Comparison of ENCODE assay signal across 15 cellular contexts in the genomic region with DNA sequence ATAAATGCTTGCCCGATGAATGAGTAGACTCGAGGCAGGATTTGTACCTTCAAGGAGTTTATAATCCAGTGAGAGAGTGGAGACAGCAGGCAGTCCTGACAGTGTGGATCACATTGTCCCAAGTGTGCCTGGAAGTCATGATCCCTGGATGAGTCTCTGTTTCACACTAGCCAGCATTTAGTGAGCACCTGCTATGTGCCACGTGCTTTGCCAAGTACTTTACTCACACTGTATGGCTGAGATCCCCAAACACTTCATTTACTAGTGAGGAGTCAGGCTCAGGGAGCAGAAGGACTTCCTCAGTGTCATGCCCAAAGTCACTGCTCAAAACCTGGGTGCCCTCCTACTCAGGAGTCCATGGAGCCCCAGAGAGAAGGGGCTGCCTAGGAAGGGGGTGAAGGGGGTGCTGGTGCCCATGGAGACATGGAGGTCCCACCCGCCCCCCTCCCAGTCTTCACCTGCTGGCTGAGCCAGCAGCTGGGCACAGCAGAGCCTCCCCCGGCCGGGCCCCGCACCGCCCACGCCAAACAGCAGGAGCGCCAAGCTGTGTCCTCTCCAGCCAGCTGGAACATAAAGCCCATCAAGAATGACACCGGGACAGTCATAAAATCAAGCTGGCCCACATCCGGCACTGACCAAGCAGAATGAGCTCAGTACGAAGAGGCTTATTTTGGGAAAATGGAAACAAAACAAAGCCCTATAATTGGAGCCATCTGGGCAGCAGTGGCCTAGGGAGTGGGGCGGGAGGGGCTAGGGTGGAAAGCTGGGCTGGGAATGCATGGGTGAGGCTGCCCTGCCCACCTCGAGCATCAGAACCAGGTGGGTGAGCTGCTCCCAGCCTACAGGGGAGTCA. TPM values are rescaled to one million over a fixed set of nuclear protein-coding genes. Genes with fewer than 3 reads are reported as not detected.
DNase-seq lines count a peak whose midpoint lies in the region; ATAC-seq and TF ChIP-seq lines count a peak whose summit lies in the region.
"Had no signal": no experiment of that assay in that cellular context is flagged by ENCODE, and none has a peak within 500 bp of the region (broad histone marks: within the 10 kb centered on the region; RNA-seq: fewer than 3 reads in every experiment).

No MANE protein-coding gene starts in this region.

- H3K36me3 ChIP-seq in fibroblast of lung (ENCODE audit: control insufficient read depth, insufficient read depth, low read length) (no peaks in the 10 kb centered on the region), SJCRH30 (no peaks in the 10 kb centered on the region)

- H2AFZ ChIP-seq in fibroblast of lung (ENCODE audit: low read length), result no peak overlapping the region

- H3K4me1 Mint-ChIP-seq in activated T-cell treated with anti-CD3 and anti-CD28 coated beads, Interleukin-2, amount 50 U/mL, for 4 hours (ENCODE audit: low read depth), result no peaks in the 10 kb centered on the region
- H3K4me1 Mint-ChIP-seq: activated naive CD4-positive, alpha-beta T cell treated with anti-CD3 and anti-CD28 coated beads, Interleukin-2, amount 10 ng/mL, durations not matched to agents 7 days and 5 days had no signal

- no peak for ATAC-seq in activated T-cell treated with anti-CD3 and anti-CD28 coated beads, Interleukin-2, amount 50 U/mL, for 4 hours

- H3K4me3 ChIP-seq in fibroblast of lung (replicated peaks in 1 of 4; ENCODE audit: control extremely low read depth in 1 of 4, insufficient read depth in 1 of 4, low read depth in 3 of 4, low read length in 4 of 4) (no peak overlapping the region), SJCRH30 (no peak overlapping the region)

- H3K27ac ChIP-seq in fibroblast of lung (ENCODE audit: insufficient read depth, low read length) (peak overlapping the region; percentile 37), SJCRH30 (no peak overlapping the region)

- no peaks in the 10 kb centered on the region for H3K9me3 ChIP-seq in fibroblast of lung (ENCODE audit: control insufficient read depth, insufficient read depth, low read depth, low read length)
- H3K9me3 ChIP-seq in SJCRH30 (replicated peaks), result no peaks in the 10 kb centered on the region

- no peak overlapping the region for H3K9ac ChIP-seq in fibroblast of lung (ENCODE audit: insufficient read depth, low read length)

- H3K4me1 ChIP-seq in fibroblast of lung (ENCODE audit: control insufficient read depth, extremely low read depth, insufficient read depth, low read length) (no peaks in the 10 kb centered on the region), SJCRH30 (no peaks in the 10 kb centered on the region)

- no peaks in the 10 kb centered on the region for H3K36me3 Mint-ChIP-seq in activated T-cell treated with anti-CD3 and anti-CD28 coated beads, Interleukin-2, amount 50 U/mL, for 4 hours (ENCODE audit: insufficient read depth)
- H3K36me3 Mint-ChIP-seq: activated naive CD4-positive, alpha-beta T cell treated with anti-CD3 and anti-CD28 coated beads, Interleukin-2, amount 10 ng/mL, durations not matched to agents 7 days and 5 days had no signal

- H3K9me3 Mint-ChIP-seq in activated T-cell treated with anti-CD3 and anti-CD28 coated beads, Interleukin-2, amount 50 U/mL, for 4 hours, result no peaks in the 10 kb centered on the region
- H3K9me3 Mint-ChIP-seq: activated naive CD4-positive, alpha-beta T cell treated with anti-CD3 and anti-CD28 coated beads, Interleukin-2, amount 10 ng/mL, durations not matched to agents 7 days and 5 days had no signal

- H3K27me3 ChIP-seq in fibroblast of lung (ENCODE audit: control insufficient read depth, insufficient read depth, low read length) (peaks cover 13% of the 10 kb centered on the region), SJCRH30 (peaks cover 7% of the 10 kb centered on the region)

- no peak for TF ChIP-seq CTCF in fibroblast of lung (conservative IDR thresholded peaks at IDR 0.05 in 1 of 2, IDR thresholded peaks at IDR 0.05 in 1 of 2; ENCODE audit: low read depth in 1 of 2, low read length in 2 of 2)

- peaks cover 26% of the 10 kb centered on the region for H3K27me3 Mint-ChIP-seq in activated T-cell treated with anti-CD3 and anti-CD28 coated beads, Interleukin-2, amount 50 U/mL, for 4 hours (ENCODE audit: low read depth)

- H3K79me2 ChIP-seq in fibroblast of lung (ENCODE audit: control insufficient read depth, insufficient read depth, low read length), result no peaks in the 10 kb centered on the region

- H3K4me2 ChIP-seq in fibroblast of lung (ENCODE audit: extremely low read depth, insufficient read depth, low read length), result no peak overlapping the region

- no peak overlapping the region for H3K4me3 Mint-ChIP-seq in activated T-cell treated with anti-CD3 and anti-CD28 coated beads, Interleukin-2, amount 50 U/mL, for 4 hours
- H3K4me3 Mint-ChIP-seq: activated naive CD4-positive, alpha-beta T cell treated with anti-CD3 and anti-CD28 coated beads, Interleukin-2, amount 10 ng/mL, durations not matched to agents 7 days and 5 days had no signal

- H4K20me1 ChIP-seq in fibroblast of lung (ENCODE audit: control insufficient read depth, extremely low read depth, insufficient read depth, low read length), result no peaks in the 10 kb centered on the region

- DNase-seq in D341Med (ENCODE audit: low spot score) (peak; percentile 35), M059J (ENCODE audit: low read depth) (peak; percentile 22), fibroblast of lung (ENCODE audit: low read depth in 2 of 2) (peak in 1 of 2 donors; percentile 47), renal cortical epithelial cell (ENCODE audit: low read depth) (peak; percentile 18), NCI-H345 (lab: John Stamatoyannopoulos, UW) (no peak), GOT3 (lab: John Stamatoyannopoulos, UW) (no peak), SJCRH30 (no peak)
- no peak for DNase-seq in activated T-cell treated with anti-CD3 and anti-CD28 coated beads, Interleukin-2, amount 50 U/mL, for 4 hours
- DNase-seq: activated CD8-positive, alpha-beta memory T cell treated with anti-CD3 and anti-CD28 coated beads for 24 hours; activated naive CD4-positive, alpha-beta T cell treated with anti-CD3 and anti-CD28 coated beads, Interleukin-2, amount 10 ng/mL, durations not matched to agents 7 days and 5 days; Karpas-422; NCI-H2171; stimulated activated CD4-positive, alpha-beta T cell treated with anti-CD3 and anti-CD28 coated beads, Interleukin-4, amount 100 ng/mL, for 4 hours; stimulated activated naive CD4-positive, alpha-beta T cell treated with Interleukin-2 at 50 U/mL for 16 hours; T1000 had no signal

RNA-seq across cellular contexts. Expression of a gene that starts 10.6 kb away (rescaled TPM):
- not detected in 2 replicates for total RNA-seq in M059J (2014; rRNA removed; shearing (Covaris generic))
- under 0.01 and 0.17 TPM in 2 replicates for total RNA-seq in fibroblast of lung
- polyA plus RNA-seq in fibroblast of lung, result 0.02 and 1.4 TPM in 2 replicates
- 3.7 TPM in 1 of 2 replicates, not detected in the other for polyA plus RNA-seq in fibroblast of lung (2012)
- 0.15 and 1.4 TPM in 2 replicates for polyA minus RNA-seq in fibroblast of lung (ENCODE audit: low replicate concordance)
- 0.05 TPM in 1 of 2 replicates, not detected in the other for total RNA-seq in renal cortical epithelial cell
- under 1 TPM; 0.05 to 0.71 (median 0.41) TPM for total RNA-seq in activated T-cell treated with anti-CD3 and anti-CD28 coated beads, Interleukin-2, amount 50 U/mL, for 4 hours
- not detected in 2 replicates for total RNA-seq in SJCRH30 (2014; rRNA removed; shearing (Covaris generic))

Comparison
In these comparisons a context has a peak if more than half of its experiments do, and no peak if none do; other contexts are left out.
1. DNase-seq: peak in D341Med (single experiment), M059J (single experiment) and renal cortical epithelial cell (single experiment); none in activated T-cell treated with anti-CD3 and anti-CD28 coated beads, Interleukin-2, amount 50 U/mL, for 4 hours (single experiment), NCI-H345 (single experiment), GOT3 (single experiment) and SJCRH30 (0 of 2).